ENCODE assay signal across 17 cellular contexts in the genomic region with DNA sequence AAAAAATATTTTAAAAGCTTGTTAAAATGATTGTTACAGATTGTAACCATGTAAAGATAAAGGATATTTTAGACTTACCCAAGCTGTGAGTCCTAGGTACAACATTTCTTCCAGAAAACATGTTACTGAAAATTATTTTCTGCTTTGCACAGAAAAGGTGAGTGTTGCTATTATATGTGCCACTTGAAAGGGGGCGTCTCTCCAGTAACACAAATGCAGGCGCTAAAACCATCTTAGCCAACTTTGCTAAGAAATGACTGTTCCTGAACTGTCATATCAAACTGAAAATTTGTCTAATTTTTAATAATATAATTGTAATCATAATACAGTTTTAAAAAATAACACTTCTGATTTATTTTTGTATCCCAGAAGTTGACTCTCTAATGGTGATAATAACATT.
DNase-seq lines count a peak whose midpoint lies in the region; ATAC-seq and TF ChIP-seq lines count a peak whose summit lies in the region.
"Had no signal": no experiment of that assay in that cellular context is flagged by ENCODE, and none has a peak within 500 bp of the region (broad histone marks: within the 10 kb centered on the region; RNA-seq: fewer than 3 reads in every experiment).

No MANE protein-coding gene starts in this region.

- intact Hi-C loops in OCI-LY7 (cut with micrococcal nuclease; ENCODE audit: unreplicated experiment), result no loop called here

- POLR2A ChIA-PET in OCI-LY7 (lab: Charles Lee), result interaction anchor here (0.7 to 1.3 kb wide), 5 partner anchors 9 to 107 kb away, joined by 3 read pairs; no protein-coding TSS in a partner anchor

- H2AFZ ChIP-seq in OCI-LY7 (ENCODE audit: low read length), result peak overlapping the region; percentile 32; the same call in 1 of the 2 replicates

- no peaks in the 10 kb centered on the region for H3K36me3 Mint-ChIP-seq in immature natural killer cell
- no peaks in the 10 kb centered on the region for H3K36me3 Mint-ChIP-seq in natural killer cell treated with Interleukin-12 subunit alpha and Interleukin-12 subunit beta and Interleukin-15 and Interleukin-18, amount 100 ng/mL, for 72 hours
- H3K36me3 Mint-ChIP-seq: CD8-positive, alpha-beta T cell had no signal

- no peak for DNase-seq in OCI-LY7 (ENCODE audit: low spot score)
- peak in 1 of 3 donors; percentile 9 for DNase-seq in immature natural killer cell
- no peak for DNase-seq in natural killer cell treated with Interleukin-12 subunit alpha and Interleukin-12 subunit beta and Interleukin-15 and Interleukin-18, amount 100 ng/mL, for 72 hours (ENCODE audit: low spot score)
- no peak for DNase-seq in amygdala (lab: John Stamatoyannopoulos, UW)
- DNase-seq in NAMALWA (ENCODE audit: low spot score), result no peak
- DNase-seq: AML-193; Caco-2; Calu3; CD4-positive, alpha-beta T cell; CD8-positive, alpha-beta T cell; DMS79 treated with DMSO at 0.1 percent for 48 hours; GF-D8 had no signal

- no peaks in the 10 kb centered on the region for H4K20me1 ChIP-seq in OCI-LY7 (ENCODE audit: insufficient read depth, low read length)
- H4K20me1 ChIP-seq: BLaER1 treated with 17β-estradiol and CSF1 and Interleukin-3, amounts not matched to agents 10 nM and 100 nM had no signal

- no peaks in the 10 kb centered on the region for H3K79me2 ChIP-seq in OCI-LY7 (ENCODE audit: insufficient read depth, low read depth, low read length)

- H3K27ac Mint-ChIP-seq in immature natural killer cell, result peak overlapping the region in 3 of 6 donors; percentile 46 to 88 (median 80)
- H3K27ac Mint-ChIP-seq in natural killer cell treated with Interleukin-12 subunit alpha and Interleukin-12 subunit beta and Interleukin-15 and Interleukin-18, amount 100 ng/mL, for 72 hours, result no peak overlapping the region
- H3K27ac Mint-ChIP-seq: B cell; CD4-positive, alpha-beta T cell; CD8-positive, alpha-beta T cell had no signal

- H3K9me3 ChIP-seq in OCI-LY7 (ENCODE audit: low read length), result no peaks in the 10 kb centered on the region
- H3K9me3 ChIP-seq: A549; BLaER1 treated with 17β-estradiol and CSF1 and Interleukin-3, amounts not matched to agents 10 nM and 100 nM; Caco-2 had no signal

- no peak overlapping the region for H3K4me2 ChIP-seq in OCI-LY7 (ENCODE audit: low read length)
- H3K4me2 ChIP-seq: A549; BLaER1 treated with 17β-estradiol and CSF1 and Interleukin-3, amounts not matched to agents 10 nM and 100 nM had no signal

- no peak for ATAC-seq in natural killer cell treated with Interleukin-12 subunit alpha and Interleukin-12 subunit beta and Interleukin-15 and Interleukin-18, amount 100 ng/mL, for 72 hours
- ATAC-seq: A549; CD8-positive, alpha-beta T cell had no signal

- TF ChIP-seq CTCF in OCI-LY7 (conservative IDR thresholded peaks at IDR 0.05; ENCODE audit: low read length), result 0 out of 2 replicates have a peak, but pooled peaks have one; percentile 19

- H3K27ac ChIP-seq in OCI-LY7 (ENCODE audit: low read depth, low read length, poor library complexity, severe bottlenecking), result no peak overlapping the region
- H3K27ac ChIP-seq: 22Rv1; A549; BLaER1 treated with 17β-estradiol and CSF1 and Interleukin-3, amounts not matched to agents 10 nM and 100 nM; C4-2B had no signal

- no peak overlapping the region for H3K4me3 ChIP-seq in OCI-LY7 (ENCODE audit: low read depth, low read length, poor library complexity, severe bottlenecking)
- H3K4me3 ChIP-seq: A549; BLaER1 treated with 17β-estradiol and CSF1 and Interleukin-3, amounts not matched to agents 10 nM and 100 nM had no signal

- peaks cover 0 to 4% (median 0%) of the 10 kb centered on the region in 3 donors for H3K27me3 Mint-ChIP-seq in immature natural killer cell (ENCODE audit: low read depth in 3 of 3)
- peaks cover 0 to 3% of the 10 kb centered on the region in 2 donors for H3K27me3 Mint-ChIP-seq in natural killer cell treated with Interleukin-12 subunit alpha and Interleukin-12 subunit beta and Interleukin-15 and Interleukin-18, amount 100 ng/mL, for 72 hours
- H3K27me3 Mint-ChIP-seq: B cell; CD4-positive, alpha-beta T cell had no signal

- H3K4me1 Mint-ChIP-seq in immature natural killer cell, result peaks cover 43 to 53% of the 10 kb centered on the region in 2 donors
- H3K4me1 Mint-ChIP-seq in natural killer cell treated with Interleukin-12 subunit alpha and Interleukin-12 subunit beta and Interleukin-15 and Interleukin-18, amount 100 ng/mL, for 72 hours (ENCODE audit: low read depth in 2 of 2), result peaks cover 25 to 26% of the 10 kb centered on the region in 2 donors

- H3K9me3 Mint-ChIP-seq in immature natural killer cell, result no peaks in the 10 kb centered on the region
- H3K9me3 Mint-ChIP-seq in natural killer cell treated with Interleukin-12 subunit alpha and Interleukin-12 subunit beta and Interleukin-15 and Interleukin-18, amount 100 ng/mL, for 72 hours, result peaks cover 3% of the 10 kb centered on the region
- H3K9me3 Mint-ChIP-seq: CD4-positive, alpha-beta T cell; CD8-positive, alpha-beta T cell had no signal

- no peaks in the 10 kb centered on the region for H3K36me3 ChIP-seq in OCI-LY7 (ENCODE audit: insufficient read depth, low read length)
- H3K36me3 ChIP-seq: BLaER1 treated with 17β-estradiol and CSF1 and Interleukin-3, amounts not matched to agents 10 nM and 100 nM had no signal

- H3K4me3 Mint-ChIP-seq in immature natural killer cell, result peak overlapping the region in 4 of 5 donors; percentile 39 to 74 (median 60)
- peak overlapping the region; percentile 10 for H3K4me3 Mint-ChIP-seq in natural killer cell treated with Interleukin-12 subunit alpha and Interleukin-12 subunit beta and Interleukin-15 and Interleukin-18, amount 100 ng/mL, for 72 hours
- H3K4me3 Mint-ChIP-seq: B cell; CD4-positive, alpha-beta T cell; CD8-positive, alpha-beta T cell had no signal

- CTCF ChIA-PET in OCI-LY7 (lab: Charles Lee; ENCODE audit: unreplicated experiment), result no interaction called here

- BruUV-seq in OCI-LY7 (replicated peaks; lab: Mats Ljungman, UMichigan), result no TSS peak

- H3K9me2 ChIP-seq in OCI-LY7 (ENCODE audit: insufficient read depth, low read length), result no peaks in the 10 kb centered on the region

- H3K4me1 ChIP-seq in OCI-LY7 (ENCODE audit: insufficient read depth, low read length, poor library complexity, severe bottlenecking), result peaks cover 36% of the 10 kb centered on the region
- H3K4me1 ChIP-seq: A549 had no signal
